8 cellular contexts compared by ENCODE assay signal in the genomic region with DNA sequence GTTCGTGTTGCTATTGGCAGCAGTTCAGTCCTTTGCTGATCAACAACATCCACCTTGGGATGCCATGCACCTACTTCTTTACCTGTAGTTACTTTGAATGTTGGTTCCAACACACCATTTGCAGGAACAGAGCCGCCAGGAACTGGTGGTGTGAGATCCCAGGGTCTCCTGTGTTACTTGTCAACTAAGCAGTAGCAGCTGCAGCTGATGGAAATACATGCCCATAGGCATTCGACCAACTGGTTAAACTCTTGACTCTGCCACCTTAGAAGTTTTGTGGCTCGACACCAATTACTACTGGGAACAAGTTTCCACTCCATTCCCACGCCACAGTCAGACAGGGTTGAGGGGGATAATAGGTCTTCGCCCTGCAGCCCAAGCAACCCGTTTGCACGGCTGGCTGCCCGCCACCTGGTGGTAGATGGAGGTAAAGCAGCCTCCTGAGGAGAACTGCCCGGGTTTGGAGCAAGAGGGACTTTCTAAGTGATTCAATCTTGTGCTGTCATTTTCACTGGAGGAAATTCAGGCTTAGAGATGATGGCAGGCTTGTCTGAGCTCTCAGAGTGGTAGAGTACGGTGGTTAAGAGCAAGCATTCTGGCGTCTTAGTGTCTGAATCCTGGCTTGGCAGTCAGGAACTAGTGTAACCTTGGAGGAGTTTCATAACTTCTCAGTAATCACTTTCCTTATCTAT.
DNase-seq lines count a peak whose midpoint lies in the region; ATAC-seq and TF ChIP-seq lines count a peak whose summit lies in the region.

No MANE protein-coding gene starts in this region.

- no peaks in the 10 kb centered on the region for H3K36me3 ChIP-seq in Peyer's patch
- no peaks in the 10 kb centered on the region for H3K36me3 ChIP-seq in neural progenitor cell
- H3K36me3 ChIP-seq in stomach = no peaks in the 10 kb centered on the region

- H3K4me3 ChIP-seq in Peyer's patch = no peak overlapping the region
- H3K4me3 ChIP-seq in neural progenitor cell = no peak overlapping the region
- no peak overlapping the region for H3K4me3 ChIP-seq in stomach

- no peaks in the 10 kb centered on the region for H3K79me2 ChIP-seq in neural progenitor cell (ENCODE audit: low read depth)

- intact Hi-C loops in stomach (cut with DNase I; ENCODE audit: low total_unique reads) = loop anchor here (5.0 kb wide), 2 partner anchors 42 to 243 kb away; no protein-coding TSS in a partner anchor

- peak overlapping the region; percentile 32 for H3K27ac Mint-ChIP-seq in neural progenitor cell

- no peak overlapping the region for H3K4me3 Mint-ChIP-seq in neural progenitor cell

- H3K9me3 ChIP-seq in Peyer's patch = no peaks in the 10 kb centered on the region
- H3K9me3 ChIP-seq in neural progenitor cell (ENCODE audit: low read depth) = no peaks in the 10 kb centered on the region
- no peaks in the 10 kb centered on the region for H3K9me3 ChIP-seq in stomach

- peak overlapping the region; percentile 91 for H2AFZ ChIP-seq in neural progenitor cell (replicated peaks)

- peaks cover 4% of the 10 kb centered on the region for H3K27me3 Mint-ChIP-seq in neural progenitor cell (ENCODE audit: insufficient read depth, low read depth)

- H3K4me1 ChIP-seq in Peyer's patch = peaks cover 0 to 5% (median 0%) of the 10 kb centered on the region in 4 donors
- peaks cover 14% of the 10 kb centered on the region for H3K4me1 ChIP-seq in neural progenitor cell
- peaks cover 8 to 21% (median 15%) of the 10 kb centered on the region in 4 donors for H3K4me1 ChIP-seq in stomach

- DNase-seq in C1 segment of cervical spinal cord (lab: John Stamatoyannopoulos, UW) (peak in 13 of 14 donors; percentile 8 to 80 (median 47)), Peyer's patch (peak; percentile 67 to 89 (median 80)), fibroblast of peridontal ligament (ENCODE audit: extremely low read depth) (peak; percentile 69), neural progenitor cell (ENCODE audit: low spot score) (peak; percentile 77), stomach (peak; percentile 82)
- peak; percentile 74 to 79 for DNase-seq in activated T-helper 1 cell treated with anti-CD3 and anti-CD28 coated beads, Interleukin-2, amount 50 U/mL, for 16 hours (ENCODE audit: low read depth in 1 of 2, low spot score in 1 of 2)

- ATAC-seq in GM19025 (IDR thresholded peaks at IDR 0.05; ENCODE audit: low read depth, unreplicated experiment) (peak; percentile 63), HG03520 (IDR thresholded peaks at IDR 0.05; ENCODE audit: unreplicated experiment) (peak; percentile 40)

- TF ChIP-seq EP300 in stomach (IDR thresholded peaks at IDR 0.05) = no peak

- no peaks in the 10 kb centered on the region for H4K20me1 ChIP-seq in neural progenitor cell (ENCODE audit: low read depth)

- H3K4me1 Mint-ChIP-seq in neural progenitor cell = peaks cover 41% of the 10 kb centered on the region

- peaks cover 4% of the 10 kb centered on the region for H3K9me3 Mint-ChIP-seq in neural progenitor cell

- peak; percentile 68 to 95 (median 91) for TF ChIP-seq CTCF in Peyer's patch (IDR thresholded peaks at IDR 0.05)
- peak; percentile 98 for TF ChIP-seq CTCF in neural progenitor cell (IDR thresholded peaks at IDR 0.05)
- peak in 5 of 7 experiments; percentile 93 to 98 (median 97) for TF ChIP-seq CTCF in stomach (IDR thresholded peaks at IDR 0.05)

- TF ChIP-seq POLR2A in Peyer's patch (IDR thresholded peaks at IDR 0.05) (no peak), stomach (IDR thresholded peaks at IDR 0.05) (no peak)

- H3K4me2 ChIP-seq in neural progenitor cell = no peak overlapping the region

- H3K36me3 Mint-ChIP-seq in neural progenitor cell = no peaks in the 10 kb centered on the region

- H3K27me3 ChIP-seq in Peyer's patch (no peaks in the 10 kb centered on the region), neural progenitor cell (no peaks in the 10 kb centered on the region), stomach (no peaks in the 10 kb centered on the region)

- H3K9ac ChIP-seq in neural progenitor cell = no peak overlapping the region

- H3K27ac ChIP-seq in Peyer's patch (no peak overlapping the region), neural progenitor cell (no peak overlapping the region), stomach (peak overlapping the region in 1 of 5 donors; percentile 37)

- H3F3A ChIP-seq in neural progenitor cell (ENCODE audit: low read depth) = peaks cover 18% of the 10 kb centered on the region

- WGBS in stomach, 5 donors = 12 to 21% (median 15%) methylated on average over 12 of the region's 12 CpGs
